16 cellular contexts compared by ENCODE assay signal in the genomic region with DNA sequence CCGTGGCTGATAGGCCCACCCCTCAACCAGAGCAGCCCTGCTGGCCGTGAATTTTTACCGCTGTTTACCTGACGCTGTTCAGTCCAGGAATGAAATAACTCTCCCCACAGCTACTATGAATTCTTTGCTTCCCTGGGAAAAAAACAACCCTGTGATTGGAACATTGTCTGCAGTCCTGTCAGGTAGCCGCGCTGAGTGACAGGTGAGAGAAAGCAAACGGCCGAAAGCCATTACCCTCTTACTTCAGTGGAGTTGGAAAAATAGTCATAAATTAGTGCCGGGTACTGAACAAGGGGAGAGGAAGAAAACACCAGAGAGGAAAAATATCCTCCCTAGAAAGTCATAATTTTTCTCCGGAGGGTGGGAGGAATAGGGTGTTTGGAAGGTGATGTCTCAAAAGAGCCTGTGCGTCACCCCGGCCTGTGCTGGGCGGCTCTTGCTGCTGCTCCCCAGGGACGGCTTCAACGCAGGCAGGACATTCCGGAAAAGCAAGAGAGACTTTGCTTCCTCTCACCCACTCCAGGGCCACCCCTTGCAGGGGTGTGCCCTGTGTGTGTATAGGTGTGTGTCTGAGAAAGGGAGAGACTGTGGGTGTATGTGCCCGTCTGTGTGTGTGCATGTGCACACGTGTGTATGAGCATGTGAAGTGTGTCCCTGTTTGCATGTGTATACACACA.
DNase-seq lines count a peak whose midpoint lies in the region; ATAC-seq, FAIRE-seq and TF ChIP-seq lines count a peak whose summit lies in the region.
"Had no signal": no experiment of that assay in that cellular context is flagged by ENCODE, and none has a peak within 500 bp of the region (broad histone marks: within the 10 kb centered on the region; RNA-seq: fewer than 3 reads in every experiment).

No MANE protein-coding gene starts in this region.

- no peak for TF ChIP-seq RAD21 in K562 (CRISPR knock-in tag; conservative IDR thresholded peaks at IDR 0.05 in 1 of 2, IDR thresholded peaks at IDR 0.05 in 1 of 2)

- no peak overlapping the region for H2AFZ ChIP-seq in K562 (ENCODE audit: low read depth, low read length)

- TF ChIP-seq POLR2A in K562 (conservative IDR thresholded peaks at IDR 0.05) = no peak

- no peaks in the 10 kb centered on the region for H3K9me1 ChIP-seq in K562 (ENCODE audit: control insufficient read depth, insufficient read depth, low read length)

- CTCF ChIA-PET in K562 (lab: Yijun Ruan, JAX; ENCODE audit: low intra/inter-chr PET ratio) = no interaction called here

- no TSS peak for BruUV-seq in K562 (replicated peaks; lab: Mats Ljungman, UMichigan)

- no peak overlapping the region for H3K4me2 ChIP-seq in K562 (ENCODE audit: insufficient read depth, low read length)

- H3K4me1 ChIP-seq in cardiac muscle cell (ENCODE audit: low read depth) = peaks cover 16% of the 10 kb centered on the region
- no peaks in the 10 kb centered on the region for H3K4me1 ChIP-seq in right cardiac atrium (ENCODE audit: control insufficient read depth, insufficient read depth, low read length)
- H3K4me1 ChIP-seq in K562 (replicated peaks in 1 of 2; ENCODE audit: control insufficient read depth in 2 of 2, insufficient read depth in 2 of 2, low read length in 2 of 2) = peaks cover 0 to 7% of the 10 kb centered on the region in 2 experiments; a peak in 2 of 5 replicates
- no peaks in the 10 kb centered on the region for H3K4me1 ChIP-seq in pancreas
- H3K4me1 ChIP-seq: Caco-2, HAP-1, Peyer's patch, SJSA1 had no signal

- H3K27me3 ChIP-seq in cardiac muscle cell (no peaks in the 10 kb centered on the region), right cardiac atrium (ENCODE audit: control insufficient read depth, insufficient read depth) (no peaks in the 10 kb centered on the region), K562 (ENCODE audit: control insufficient read depth in 2 of 2, insufficient read depth in 2 of 2, low read length in 2 of 2) (peaks cover 51 to 74% of the 10 kb centered on the region in 2 experiments), pancreas (no peaks in the 10 kb centered on the region)
- H3K27me3 ChIP-seq: Peyer's patch had no signal

- no peak for TF ChIP-seq CTCF in cardiac muscle cell (IDR thresholded peaks at IDR 0.05; ENCODE audit: low read depth, low read length)
- no peak for TF ChIP-seq CTCF in K562 (IDR thresholded peaks at IDR 0.05 in 2 of 3, conservative IDR thresholded peaks at IDR 0.05 in 1 of 3; ENCODE audit: insufficient read depth in 2 of 3, low read depth in 1 of 3, low read length in 3 of 3)
- TF ChIP-seq CTCF in pancreas (IDR thresholded peaks at IDR 0.05) = no peak

- intact Hi-C loops in right cardiac atrium (cut with DNase I) (no loop called here), K562 (cut with micrococcal nuclease) (no loop called here), pancreas (cut with DNase I) (no loop called here)

- peaks cover 7% of the 10 kb centered on the region for H4K20me1 ChIP-seq in K562 (replicated peaks; ENCODE audit: control insufficient read depth, insufficient read depth, low read length)

- no peaks in the 10 kb centered on the region for H3K79me2 ChIP-seq in K562 (ENCODE audit: control insufficient read depth, insufficient read depth, low read length)

- H3K4me3 ChIP-seq in cardiac muscle cell (no peak overlapping the region), right cardiac atrium (ENCODE audit: low read length) (no peak overlapping the region), K562 (no peak overlapping the region), pancreas (no peak overlapping the region)
- H3K4me3 ChIP-seq: HAP-1, Peyer's patch, SJSA1 had no signal

- no peak for ATAC-seq in right cardiac atrium
- ATAC-seq in K562 = no peak; the same call in 1 of the 3 replicates
- peak in 3 of 4 donors; percentile 35 to 65 (median 44) for ATAC-seq in pancreas

- DNase-seq in cardiac muscle cell (ENCODE audit: low read depth in 1 of 2, low spot score in 1 of 2) = no peak
- DNase-seq in right cardiac atrium = no peak
- no peak for DNase-seq in K562 (ENCODE audit: extremely low read depth in 1 of 4, low spot score in 3 of 4)
- peak; percentile 68 for DNase-seq in left kidney (ENCODE audit: low read depth, low spot score)
- no peak for DNase-seq in pancreas
- DNase-seq in glomerular visceral epithelial cell (ENCODE audit: extremely low spot score) = no peak
- no peak for DNase-seq in NCI-H187 treated with DMSO at 0.1 percent for 48 hours (lab: John Stamatoyannopoulos, UW)
- no peak for DNase-seq in NK-92 treated with Interleukin-12 subunit alpha and Interleukin-12 subunit beta, amount 100 ng/mL, for 24 hours (lab: John Stamatoyannopoulos, UW)
- DNase-seq: Caco-2; CD4-positive, alpha-beta T cell; MM.1S; NCI-H1092 treated with DMSO at 0.1 percent for 48 hours had no signal

- peak overlapping the region; percentile 19 for H3K27ac ChIP-seq in cardiac muscle cell
- no peak overlapping the region for H3K27ac ChIP-seq in right cardiac atrium (ENCODE audit: low read length)
- H3K27ac ChIP-seq in K562 (ENCODE audit: extremely low read depth, low read depth, low read length) = no peak overlapping the region; the same call in 2 of the 3 replicates
- H3K27ac ChIP-seq in pancreas = peak overlapping the region in 2 of 4 donors; percentile 17 to 28
- H3K27ac ChIP-seq: Peyer's patch, SJSA1 had no signal

- 77% methylated on average over 18 of the region's 18 CpGs for WGBS in right cardiac atrium
- WGBS in K562 (ENCODE audit: insufficient coverage, low coverage, missing lambda C conversion rate) = 6% methylated on average over 18 of the region's 18 CpGs
- 57 to 59% methylated on average over 18 of the region's 18 CpGs for WGBS in pancreas, 2 donors

- POLR2A ChIA-PET in K562 (lab: Yijun Ruan, JAX) = no interaction called here

- H3K36me3 ChIP-seq in cardiac muscle cell (no peaks in the 10 kb centered on the region), K562 (ENCODE audit: control insufficient read depth, insufficient read depth, low read length) (no peaks in the 10 kb centered on the region), pancreas (no peaks in the 10 kb centered on the region)
- H3K36me3 ChIP-seq: HAP-1, Peyer's patch, SJSA1 had no signal

- 0 out of 4 replicates have a peak overlapping the region, but pooled peaks of 1 of the 2 experiments have one; percentile 46 for H3K9ac ChIP-seq in K562 (ENCODE audit: insufficient read depth in 1 of 2, low read depth in 2 of 2, low read length in 2 of 2)

- FAIRE-seq in K562 (lab: Jason Lieb, UNC) = no peak
- no peak for FAIRE-seq in pancreas (lab: Jason Lieb, UNC)
- FAIRE-seq: G401.6 had no signal

- H3K9me3 ChIP-seq in cardiac muscle cell (ENCODE audit: low read depth) (no peaks in the 10 kb centered on the region), right cardiac atrium (ENCODE audit: control insufficient read depth, low read length) (no peaks in the 10 kb centered on the region), K562 (replicated peaks; ENCODE audit: control insufficient read depth, insufficient read depth, low read depth, low read length) (no peaks in the 10 kb centered on the region), pancreas (no peaks in the 10 kb centered on the region)
- H3K9me3 ChIP-seq: Caco-2, HAP-1, Peyer's patch, SJSA1 had no signal

- in situ Hi-C loops in K562 (cut with MboI) = no loop called here

- no peak for TF ChIP-seq EP300 in K562 (IDR thresholded peaks at IDR 0.05; ENCODE audit: low read length)

TF ChIP-seq in K562, 482 proteins besides CTCF, POLR2A, EP300 and RAD21:
- no peak for TF ChIP-seq SRSF3 (IDR thresholded peaks at IDR 0.05; ENCODE audit: insufficient read depth, low read length)
- TF ChIP-seq, protein P1, sequence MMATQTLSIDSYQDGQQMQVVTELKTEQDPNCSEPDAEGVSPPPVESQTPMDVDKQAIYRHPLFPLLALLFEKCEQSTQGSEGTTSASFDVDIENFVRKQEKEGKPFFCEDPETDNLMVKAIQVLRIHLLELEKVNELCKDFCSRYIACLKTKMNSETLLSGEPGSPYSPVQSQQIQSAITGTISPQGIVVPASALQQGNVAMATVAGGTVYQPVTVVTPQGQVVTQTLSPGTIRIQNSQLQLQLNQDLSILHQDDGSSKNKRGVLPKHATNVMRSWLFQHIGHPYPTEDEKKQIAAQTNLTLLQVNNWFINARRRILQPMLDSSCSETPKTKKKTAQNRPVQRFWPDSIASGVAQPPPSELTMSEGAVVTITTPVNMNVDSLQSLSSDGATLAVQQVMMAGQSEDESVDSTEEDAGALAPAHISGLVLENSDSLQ (IDR thresholded peaks at IDR 0.05) = peak; percentile 41

Comparison
In these comparisons a context has a peak if more than half of its experiments do, and no peak if none do; other contexts are left out.
1. ATAC-seq: peak in pancreas (3 of 4); none in right cardiac atrium (0 of 2) and K562 (single experiment).